Comparison of ENCODE assay signal across 1 cellular context in the genomic region with DNA sequence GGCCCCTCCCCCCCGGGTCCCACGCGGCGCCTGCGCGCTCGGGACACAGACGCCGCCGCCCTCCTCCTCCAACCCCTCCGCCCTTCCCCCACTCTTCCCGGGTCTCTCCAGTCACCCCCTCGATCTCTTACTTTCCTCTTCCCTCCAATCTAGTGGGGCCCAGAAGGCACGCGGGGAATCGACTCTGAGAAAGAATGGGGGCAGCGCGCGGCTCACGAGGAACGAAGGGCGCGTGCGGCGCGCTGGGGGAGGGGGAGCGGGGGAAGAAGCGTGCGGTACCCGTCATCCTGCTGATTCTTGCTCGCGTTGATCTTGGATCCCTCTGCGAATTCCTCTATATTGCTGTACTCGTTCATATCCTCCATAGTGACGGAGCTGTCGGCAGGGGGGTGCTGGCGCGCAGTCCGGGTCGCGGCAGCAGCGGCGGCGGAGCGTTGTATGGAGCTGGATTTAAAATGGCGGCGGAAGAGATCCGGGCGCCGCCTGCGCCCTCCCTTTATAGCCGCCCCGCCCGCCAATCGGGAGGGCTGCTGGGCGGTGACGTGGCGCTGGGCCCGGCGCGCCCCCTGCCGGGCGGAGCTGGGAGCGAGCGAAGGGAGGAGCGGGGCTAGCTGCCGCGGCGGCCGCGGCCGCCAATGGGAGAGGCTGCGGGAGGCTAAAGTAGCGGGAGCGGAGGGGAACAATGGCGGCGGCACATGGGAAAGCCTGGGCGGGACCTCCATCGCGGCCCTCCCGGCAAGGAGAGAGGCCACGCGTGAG.
TF ChIP-seq lines count a peak whose summit lies in the region.

No MANE protein-coding gene starts in this region.

TF ChIP-seq in HepG2, 621 proteins besides CTCF, POLR2A, EP300 and RAD21 (continued from another document and continues in another):
- TF ChIP-seq, protein P1, sequence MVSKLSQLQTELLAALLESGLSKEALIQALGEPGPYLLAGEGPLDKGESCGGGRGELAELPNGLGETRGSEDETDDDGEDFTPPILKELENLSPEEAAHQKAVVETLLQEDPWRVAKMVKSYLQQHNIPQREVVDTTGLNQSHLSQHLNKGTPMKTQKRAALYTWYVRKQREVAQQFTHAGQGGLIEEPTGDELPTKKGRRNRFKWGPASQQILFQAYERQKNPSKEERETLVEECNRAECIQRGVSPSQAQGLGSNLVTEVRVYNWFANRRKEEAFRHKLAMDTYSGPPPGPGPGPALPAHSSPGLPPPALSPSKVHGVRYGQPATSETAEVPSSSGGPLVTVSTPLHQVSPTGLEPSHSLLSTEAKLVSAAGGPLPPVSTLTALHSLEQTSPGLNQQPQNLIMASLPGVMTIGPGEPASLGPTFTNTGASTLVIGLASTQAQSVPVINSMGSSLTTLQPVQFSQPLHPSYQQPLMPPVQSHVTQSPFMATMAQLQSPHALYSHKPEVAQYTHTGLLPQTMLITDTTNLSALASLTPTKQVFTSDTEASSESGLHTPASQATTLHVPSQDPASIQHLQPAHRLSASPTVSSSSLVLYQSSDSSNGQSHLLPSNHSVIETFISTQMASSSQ (IDR thresholded peaks at IDR 0.05; ENCODE audit: low read depth), result no peak
- TF ChIP-seq, protein P1 (CRISPR knock-in tag; IDR thresholded peaks at IDR 0.05; ENCODE audit: borderline replicate concordance), result no peak; the same call in 1 of the 2 replicates
- no peak; the same call in 1 of the 2 replicates for TF ChIP-seq HNRNPUL1 (IDR thresholded peaks at IDR 0.05; ENCODE audit: low read depth, low read length)
- TF ChIP-seq, protein P2, sequence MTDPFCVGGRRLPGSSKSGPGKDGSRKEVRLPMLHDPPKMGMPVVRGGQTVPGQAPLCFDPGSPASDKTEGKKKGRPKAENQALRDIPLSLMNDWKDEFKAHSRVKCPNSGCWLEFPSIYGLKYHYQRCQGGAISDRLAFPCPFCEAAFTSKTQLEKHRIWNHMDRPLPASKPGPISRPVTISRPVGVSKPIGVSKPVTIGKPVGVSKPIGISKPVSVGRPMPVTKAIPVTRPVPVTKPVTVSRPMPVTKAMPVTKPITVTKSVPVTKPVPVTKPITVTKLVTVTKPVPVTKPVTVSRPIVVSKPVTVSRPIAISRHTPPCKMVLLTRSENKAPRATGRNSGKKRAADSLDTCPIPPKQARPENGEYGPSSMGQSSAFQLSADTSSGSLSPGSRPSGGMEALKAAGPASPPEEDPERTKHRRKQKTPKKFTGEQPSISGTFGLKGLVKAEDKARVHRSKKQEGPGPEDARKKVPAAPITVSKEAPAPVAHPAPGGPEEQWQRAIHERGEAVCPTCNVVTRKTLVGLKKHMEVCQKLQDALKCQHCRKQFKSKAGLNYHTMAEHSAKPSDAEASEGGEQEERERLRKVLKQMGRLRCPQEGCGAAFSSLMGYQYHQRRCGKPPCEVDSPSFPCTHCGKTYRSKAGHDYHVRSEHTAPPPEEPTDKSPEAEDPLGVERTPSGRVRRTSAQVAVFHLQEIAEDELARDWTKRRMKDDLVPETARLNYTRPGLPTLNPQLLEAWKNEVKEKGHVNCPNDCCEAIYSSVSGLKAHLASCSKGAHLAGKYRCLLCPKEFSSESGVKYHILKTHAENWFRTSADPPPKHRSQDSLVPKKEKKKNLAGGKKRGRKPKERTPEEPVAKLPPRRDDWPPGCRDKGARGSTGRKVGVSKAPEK (CRISPR knock-in tag; IDR thresholded peaks at IDR 0.05; ENCODE audit: borderline replicate concordance), result no peak
- peak; percentile 15 for TF ChIP-seq RBM22 (optimal IDR thresholded peaks at IDR 0.05; ENCODE audit: low read length)
- peak; percentile 74; the same call in 1 of the 2 replicates for TF ChIP-seq ZNF709 (CRISPR knock-in tag; IDR thresholded peaks at IDR 0.05)
- TF ChIP-seq, protein P3, sequence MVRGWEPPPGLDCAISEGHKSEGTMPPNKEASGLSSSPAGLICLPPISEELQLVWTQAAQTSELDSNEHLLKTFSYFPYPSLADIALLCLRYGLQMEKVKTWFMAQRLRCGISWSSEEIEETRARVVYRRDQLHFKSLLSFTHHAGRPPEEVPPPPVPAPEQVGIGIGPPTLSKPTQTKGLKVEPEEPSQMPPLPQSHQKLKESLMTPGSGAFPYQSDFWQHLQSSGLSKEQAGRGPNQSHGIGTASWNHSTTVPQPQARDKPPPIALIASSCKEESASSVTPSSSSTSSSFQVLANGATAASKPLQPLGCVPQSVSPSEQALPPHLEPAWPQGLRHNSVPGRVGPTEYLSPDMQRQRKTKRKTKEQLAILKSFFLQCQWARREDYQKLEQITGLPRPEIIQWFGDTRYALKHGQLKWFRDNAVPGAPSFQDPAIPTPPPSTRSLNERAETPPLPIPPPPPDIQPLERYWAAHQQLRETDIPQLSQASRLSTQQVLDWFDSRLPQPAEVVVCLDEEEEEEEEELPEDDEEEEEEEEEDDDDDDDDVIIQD (CRISPR knock-in tag; IDR thresholded peaks at IDR 0.05; ENCODE audit: low read depth), result peak; percentile 42; the same call in 1 of the 2 replicates
- TF ChIP-seq RAD51 (IDR thresholded peaks at IDR 0.05; ENCODE audit: borderline replicate concordance), result no peak
- TF ChIP-seq NCOR1 (IDR thresholded peaks at IDR 0.05; ENCODE audit: borderline replicate concordance, low read length), result peak; percentile 32; the same call in 1 of the 2 replicates
- peak; percentile 63; the same call in 1 of the 2 replicates for TF ChIP-seq ZNF563 (CRISPR knock-in tag; IDR thresholded peaks at IDR 0.05)
- TF ChIP-seq NFE2L1 (CRISPR knock-in tag; IDR thresholded peaks at IDR 0.05; ENCODE audit: borderline replicate concordance), result no peak
- no peak for TF ChIP-seq JARID2 (CRISPR knock-in tag; IDR thresholded peaks at IDR 0.05; ENCODE audit: insufficient replicate concordance)
- no peak for TF ChIP-seq ATF7 (IDR thresholded peaks at IDR 0.05)
- 0 out of 2 replicates have a peak, but pooled peaks have one; percentile 10 for TF ChIP-seq ATF7 (CRISPR knock-in tag; IDR thresholded peaks at IDR 0.05)
- TF ChIP-seq ELF3 (CRISPR knock-in tag; IDR thresholded peaks at IDR 0.05), result peak; percentile 40; the same call in 1 of the 2 replicates
- TF ChIP-seq ZNF367 (CRISPR knock-in tag; IDR thresholded peaks at IDR 0.05; ENCODE audit: borderline replicate concordance), result no peak
- no peak for TF ChIP-seq FOXA1 (IDR thresholded peaks at IDR 0.05)
- TF ChIP-seq FOXA1 (CRISPR knock-in tag; IDR thresholded peaks at IDR 0.05), result no peak
- TF ChIP-seq KLF16 (CRISPR knock-in tag; IDR thresholded peaks at IDR 0.05), result no peak
- no peak for TF ChIP-seq SYNCRIP (IDR thresholded peaks at IDR 0.05; ENCODE audit: insufficient read depth, low read depth, low read length)
- no peak for TF ChIP-seq ZNF790 (CRISPR knock-in tag; IDR thresholded peaks at IDR 0.05; ENCODE audit: borderline replicate concordance)
- no peak for TF ChIP-seq ZNF101 (CRISPR knock-in tag; IDR thresholded peaks at IDR 0.05; ENCODE audit: borderline replicate concordance, low read depth)
- TF ChIP-seq, protein P4, sequence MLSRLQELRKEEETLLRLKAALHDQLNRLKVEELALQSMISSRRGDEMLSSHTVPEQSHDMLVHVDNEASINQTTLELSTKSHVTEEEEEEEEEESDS (CRISPR knock-in tag; IDR thresholded peaks at IDR 0.05; ENCODE audit: borderline replicate concordance), result no peak
- TF ChIP-seq U2AF1 (optimal IDR thresholded peaks at IDR 0.05; ENCODE audit: low read depth, low read length), result peak; percentile 38
- TF ChIP-seq TCF7L2 (IDR thresholded peaks at IDR 0.05; ENCODE audit: low read depth, low read length), result no peak
- TF ChIP-seq KDM2A (CRISPR knock-in tag; IDR thresholded peaks at IDR 0.05; ENCODE audit: borderline replicate concordance, low read depth), result peak; percentile 95
- TF ChIP-seq, protein P5, sequence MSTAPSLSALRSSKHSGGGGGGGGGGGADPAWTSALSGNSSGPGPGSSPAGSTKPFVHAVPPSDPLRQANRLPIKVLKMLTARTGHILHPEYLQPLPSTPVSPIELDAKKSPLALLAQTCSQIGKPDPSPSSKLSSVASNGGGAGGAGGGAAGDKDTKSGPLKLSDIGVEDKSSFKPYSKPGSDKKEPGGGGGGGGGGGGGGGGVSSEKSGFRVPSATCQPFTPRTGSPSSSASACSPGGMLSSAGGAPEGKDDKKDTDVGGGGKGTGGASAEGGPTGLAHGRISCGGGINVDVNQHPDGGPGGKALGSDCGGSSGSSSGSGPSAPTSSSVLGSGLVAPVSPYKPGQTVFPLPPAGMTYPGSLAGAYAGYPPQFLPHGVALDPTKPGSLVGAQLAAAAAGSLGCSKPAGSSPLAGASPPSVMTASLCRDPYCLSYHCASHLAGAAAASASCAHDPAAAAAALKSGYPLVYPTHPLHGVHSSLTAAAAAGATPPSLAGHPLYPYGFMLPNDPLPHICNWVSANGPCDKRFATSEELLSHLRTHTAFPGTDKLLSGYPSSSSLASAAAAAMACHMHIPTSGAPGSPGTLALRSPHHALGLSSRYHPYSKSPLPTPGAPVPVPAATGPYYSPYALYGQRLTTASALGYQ (CRISPR knock-in tag; IDR thresholded peaks at IDR 0.05), result no peak
- peak; percentile 23 for TF ChIP-seq ZNF816 (CRISPR knock-in tag; IDR thresholded peaks at IDR 0.05; ENCODE audit: borderline replicate concordance)
- TF ChIP-seq HIVEP1 (CRISPR knock-in tag; IDR thresholded peaks at IDR 0.05), result no peak
- no peak for TF ChIP-seq RFX3 (CRISPR knock-in tag; IDR thresholded peaks at IDR 0.05)
- no peak for TF ChIP-seq FOXC1 (CRISPR knock-in tag; IDR thresholded peaks at IDR 0.05; ENCODE audit: borderline replicate concordance)
- TF ChIP-seq ZNF775 (CRISPR knock-in tag; IDR thresholded peaks at IDR 0.05; ENCODE audit: borderline replicate concordance), result no peak
- peak; percentile 75 for TF ChIP-seq RBM39 (IDR thresholded peaks at IDR 0.05; ENCODE audit: low read depth, low read length, poor library complexity, severe bottlenecking)
- no peak; the same call in 1 of the 2 replicates for TF ChIP-seq KLF12 (CRISPR knock-in tag; IDR thresholded peaks at IDR 0.05; ENCODE audit: borderline replicate concordance)
- TF ChIP-seq ARNT (IDR thresholded peaks at IDR 0.05), result no peak
- TF ChIP-seq SIX1 (CRISPR knock-in tag; IDR thresholded peaks at IDR 0.05; ENCODE audit: borderline replicate concordance), result no peak
- TF ChIP-seq, protein P6, sequence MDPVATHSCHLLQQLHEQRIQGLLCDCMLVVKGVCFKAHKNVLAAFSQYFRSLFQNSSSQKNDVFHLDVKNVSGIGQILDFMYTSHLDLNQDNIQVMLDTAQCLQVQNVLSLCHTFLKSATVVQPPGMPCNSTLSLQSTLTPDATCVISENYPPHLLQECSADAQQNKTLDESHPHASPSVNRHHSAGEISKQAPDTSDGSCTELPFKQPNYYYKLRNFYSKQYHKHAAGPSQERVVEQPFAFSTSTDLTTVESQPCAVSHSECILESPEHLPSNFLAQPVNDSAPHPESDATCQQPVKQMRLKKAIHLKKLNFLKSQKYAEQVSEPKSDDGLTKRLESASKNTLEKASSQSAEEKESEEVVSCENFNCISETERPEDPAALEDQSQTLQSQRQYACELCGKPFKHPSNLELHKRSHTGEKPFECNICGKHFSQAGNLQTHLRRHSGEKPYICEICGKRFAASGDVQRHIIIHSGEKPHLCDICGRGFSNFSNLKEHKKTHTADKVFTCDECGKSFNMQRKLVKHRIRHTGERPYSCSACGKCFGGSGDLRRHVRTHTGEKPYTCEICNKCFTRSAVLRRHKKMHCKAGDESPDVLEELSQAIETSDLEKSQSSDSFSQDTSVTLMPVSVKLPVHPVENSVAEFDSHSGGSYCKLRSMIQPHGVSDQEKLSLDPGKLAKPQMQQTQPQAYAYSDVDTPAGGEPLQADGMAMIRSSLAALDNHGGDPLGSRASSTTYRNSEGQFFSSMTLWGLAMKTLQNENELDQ (CRISPR knock-in tag; IDR thresholded peaks at IDR 0.05; ENCODE audit: borderline replicate concordance), result no peak
- peak; percentile 97 for TF ChIP-seq RBFOX2 (IDR thresholded peaks at IDR 0.05; ENCODE audit: low read depth, low read length)
- peak; percentile 90 for TF ChIP-seq TAF1 (CRISPR knock-in tag; IDR thresholded peaks at IDR 0.05)
- no peak for TF ChIP-seq TCF12 (IDR thresholded peaks at IDR 0.05)
- no peak for TF ChIP-seq TCF12 (CRISPR knock-in tag; IDR thresholded peaks at IDR 0.05)
- TF ChIP-seq MAZ (IDR thresholded peaks at IDR 0.05; ENCODE audit: borderline replicate concordance, low read depth, low read length), result peak; percentile 86; the same call in 1 of the 2 replicates
- peak; percentile 34; the same call in 1 of the 2 replicates for TF ChIP-seq MAZ (CRISPR knock-in tag; IDR thresholded peaks at IDR 0.05; ENCODE audit: low read depth)
- TF ChIP-seq CHD4 (IDR thresholded peaks at IDR 0.05; ENCODE audit: borderline replicate concordance, low read length), result no peak
- TF ChIP-seq ZNF652 (CRISPR knock-in tag; IDR thresholded peaks at IDR 0.05; ENCODE audit: borderline replicate concordance, low read depth), result no peak
- TF ChIP-seq ZNF235 (CRISPR knock-in tag; IDR thresholded peaks at IDR 0.05; ENCODE audit: borderline replicate concordance), result peak; percentile 52; the same call in 1 of the 2 replicates
- TF ChIP-seq ZNF607 (CRISPR knock-in tag; IDR thresholded peaks at IDR 0.05; ENCODE audit: borderline replicate concordance), result peak; percentile 68; the same call in 1 of the 2 replicates
- TF ChIP-seq THAP11 (CRISPR knock-in tag; IDR thresholded peaks at IDR 0.05), result peak; percentile 50; the same call in 1 of the 2 replicates
- TF ChIP-seq, protein P7, sequence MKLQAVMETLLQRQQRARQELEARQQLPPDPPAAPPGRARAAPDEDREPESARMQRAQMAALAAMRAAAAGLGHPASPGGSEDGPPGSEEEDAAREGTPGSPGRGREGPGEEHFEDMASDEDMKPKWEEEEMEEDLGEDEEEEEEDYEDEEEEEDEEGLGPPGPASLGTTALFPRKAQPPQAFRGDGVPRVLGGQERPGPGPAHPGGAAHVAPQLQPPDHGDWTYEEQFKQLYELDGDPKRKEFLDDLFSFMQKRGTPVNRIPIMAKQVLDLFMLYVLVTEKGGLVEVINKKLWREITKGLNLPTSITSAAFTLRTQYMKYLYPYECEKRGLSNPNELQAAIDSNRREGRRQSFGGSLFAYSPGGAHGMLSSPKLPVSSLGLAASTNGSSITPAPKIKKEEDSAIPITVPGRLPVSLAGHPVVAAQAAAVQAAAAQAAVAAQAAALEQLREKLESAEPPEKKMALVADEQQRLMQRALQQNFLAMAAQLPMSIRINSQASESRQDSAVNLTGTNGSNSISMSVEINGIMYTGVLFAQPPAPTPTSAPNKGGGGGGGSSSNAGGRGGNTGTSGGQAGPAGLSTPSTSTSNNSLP (IDR thresholded peaks at IDR 0.05; ENCODE audit: low read depth, low read length), result no peak; the same call in 1 of the 2 replicates
- no peak for TF ChIP-seq SOX6 (IDR thresholded peaks at IDR 0.05)
- TF ChIP-seq SOX6 (CRISPR knock-in tag; IDR thresholded peaks at IDR 0.05), result peak; percentile 52
- TF ChIP-seq MAF1 (CRISPR knock-in tag; IDR thresholded peaks at IDR 0.05; ENCODE audit: borderline replicate concordance), result no peak
- TF ChIP-seq SMARCE1 (IDR thresholded peaks at IDR 0.05; ENCODE audit: borderline replicate concordance), result no peak
- TF ChIP-seq ZSCAN20 (CRISPR knock-in tag; IDR thresholded peaks at IDR 0.05; ENCODE audit: borderline replicate concordance), result 0 out of 2 replicates have a peak, but pooled peaks have one; percentile 33
